ENCODE assay signal across 25 cellular contexts in genomic region chr7:106120500-106120899, GRCh38.
"Had no signal": no experiment of that assay in that cellular context is flagged by ENCODE, and none has a peak within 500 bp of the region (broad histone marks: within the 10 kb centered on the region; RNA-seq: fewer than 3 reads in every experiment).

No MANE protein-coding gene starts in this region.

- H3K4me3 Mint-ChIP-seq: activated CD8-positive, alpha-beta T cell treated with anti-CD3 and anti-CD28 coated beads for 36 hours; activated naive CD8-positive, alpha-beta T cell treated with anti-CD3 and anti-CD28 coated beads, Interleukin-2, amount 10 ng/mL, durations not matched to agents 7 days and 5 days; activated T-cell treated with anti-CD3 and anti-CD28 coated beads, Interleukin-2, amount 50 U/mL, for 72 hours had no signal

- H3K27me3 ChIP-seq: adrenal gland, Peyer's patch had no signal

- H3K36me3 ChIP-seq: adrenal gland, Peyer's patch had no signal

- ATAC-seq: activated CD8-positive, alpha-beta T cell treated with anti-CD3 and anti-CD28 coated beads for 36 hours; activated T-cell treated with anti-CD3 and anti-CD28 coated beads, Interleukin-2, amount 50 U/mL, for 72 hours had no signal

- H3K36me3 Mint-ChIP-seq: activated naive CD8-positive, alpha-beta T cell treated with anti-CD3 and anti-CD28 coated beads, Interleukin-2, amount 10 ng/mL, durations not matched to agents 7 days and 5 days had no signal

- H3K27ac Mint-ChIP-seq: activated CD8-positive, alpha-beta T cell treated with anti-CD3 and anti-CD28 coated beads for 36 hours; activated naive CD8-positive, alpha-beta T cell treated with anti-CD3 and anti-CD28 coated beads, Interleukin-2, amount 10 ng/mL, durations not matched to agents 7 days and 5 days; activated T-cell treated with anti-CD3 and anti-CD28 coated beads, Interleukin-2, amount 50 U/mL, for 72 hours had no signal

- H3K4me3 ChIP-seq: adrenal gland, Peyer's patch had no signal

- H3K27me3 Mint-ChIP-seq: activated CD8-positive, alpha-beta T cell treated with anti-CD3 and anti-CD28 coated beads for 36 hours; activated naive CD8-positive, alpha-beta T cell treated with anti-CD3 and anti-CD28 coated beads, Interleukin-2, amount 10 ng/mL, durations not matched to agents 7 days and 5 days had no signal

- H3K9me3 Mint-ChIP-seq: activated CD8-positive, alpha-beta T cell treated with anti-CD3 and anti-CD28 coated beads for 36 hours; activated naive CD8-positive, alpha-beta T cell treated with anti-CD3 and anti-CD28 coated beads, Interleukin-2, amount 10 ng/mL, durations not matched to agents 7 days and 5 days; activated T-cell treated with anti-CD3 and anti-CD28 coated beads, Interleukin-2, amount 50 U/mL, for 72 hours had no signal

- H3K4me1 ChIP-seq: adrenal gland, Peyer's patch had no signal

- H3K9me3 ChIP-seq: adrenal gland, Peyer's patch had no signal

- H3K27ac ChIP-seq: adrenal gland, Peyer's patch, RWPE1 had no signal

- DNase-seq: activated CD4-positive, CD25-positive, alpha-beta regulatory T cell; activated CD8-positive, alpha-beta memory T cell treated with anti-CD3 and anti-CD28 coated beads, Interleukin-2, amount 50 U/mL, for 4 hours; activated CD8-positive, alpha-beta T cell treated with anti-CD3 and anti-CD28 coated beads for 36 hours; activated naive CD4-positive, alpha-beta T cell treated with anti-CD3 and anti-CD28 coated beads, Interleukin-2, amount 50 U/mL, for 16 hours; activated naive CD8-positive, alpha-beta T cell treated with anti-CD3 and anti-CD28 coated beads, Interleukin-2, amount 10 ng/mL, durations not matched to agents 7 days and 5 days; activated T-cell treated with anti-CD3 and anti-CD28 coated beads, Interleukin-2, amount 50 U/mL, for 72 hours; adrenal gland; anterior cingulate cortex; IMR-90; KG1; MV-4-11; NCI-H1092 treated with DMSO at 0.1 percent for 48 hours; NCI-H1417 treated with DMSO at 0.1 percent for 48 hours; NCI-H1694; NCI-H2029; NCI-H2107; NCI-H345; NCI-H510A; NCI-H526 treated with DMSO at 0.1 percent for 48 hours; NCI-H82; Peyer's patch; SHP77 treated with DMSO at 0.1 percent for 48 hours; T-helper 2 cell; T1000 had no signal
